ENCODE assay signal across 15 cellular contexts in genomic region chr2:150076281-150076680, GRCh38.
DNase-seq lines count a peak whose midpoint lies in the region; ATAC-seq and TF ChIP-seq lines count a peak whose summit lies in the region.
"Had no signal": no experiment of that assay in that cellular context is flagged by ENCODE, and none has a peak within 500 bp of the region (broad histone marks: within the 10 kb centered on the region; RNA-seq: fewer than 3 reads in every experiment).

No MANE protein-coding gene starts in this region.

- no peak overlapping the region for H2BK120ac ChIP-seq in neuronal stem cell (ENCODE audit: low read depth, low read length)

- no peak overlapping the region for H2BK5ac ChIP-seq in neuronal stem cell (ENCODE audit: low read length)

- H3K4me3 ChIP-seq in neuronal stem cell (ENCODE audit: low read length in 2 of 2): no peak overlapping the region
- no peak overlapping the region for H3K4me3 ChIP-seq in prostate gland
- H3K4me3 ChIP-seq: BLaER1 treated with 17β-estradiol and CSF1 and Interleukin-3, amounts not matched to agents 10 nM and 100 nM; K562 had no signal

- peak overlapping the region; percentile 25 for H2AFZ ChIP-seq in neuronal stem cell (ENCODE audit: low read length)

- no peak overlapping the region for H3K18ac ChIP-seq in neuronal stem cell (ENCODE audit: low read length)

- H3K4me2 ChIP-seq in neuronal stem cell (ENCODE audit: insufficient read depth, low read length, poor library complexity, severe bottlenecking): no peak overlapping the region
- H3K4me2 ChIP-seq: BLaER1 treated with 17β-estradiol and CSF1 and Interleukin-3, amounts not matched to agents 10 nM and 100 nM had no signal

- intact Hi-C loops in prostate gland (cut with DNase I): no loop called here

- no peak overlapping the region for H4K8ac ChIP-seq in neuronal stem cell (ENCODE audit: low read depth, low read length)

- no CpG with 5 or more reads among the region's 1 CpG for WGBS in neuronal stem cell (ENCODE audit: extremely low coverage in 2 of 2, insufficient read length in 2 of 2, insufficient replicate concordance in 1 of 2), 2 donors
- 81% methylated on average over 1 of the region's 1 CpG for WGBS in prostate gland

- H2BK15ac ChIP-seq in neuronal stem cell (ENCODE audit: low read length): no peak overlapping the region

- H3K4me1 ChIP-seq in neuronal stem cell (ENCODE audit: control insufficient read depth in 2 of 2, insufficient read depth in 1 of 2, low read depth in 1 of 2, low read length in 2 of 2) (no peaks in the 10 kb centered on the region), prostate gland (replicated peaks) (no peaks in the 10 kb centered on the region)

- H3K27ac ChIP-seq in epithelial cell of prostate (peak overlapping the region; percentile 88), neuronal stem cell (replicated peaks; ENCODE audit: low read length) (no peak overlapping the region), prostate gland (no peak overlapping the region)
- H3K27ac ChIP-seq: BLaER1 treated with 17β-estradiol and CSF1 and Interleukin-3, amounts not matched to agents 10 nM and 100 nM had no signal

- H4K91ac ChIP-seq in neuronal stem cell (ENCODE audit: low read depth, low read length, poor library complexity): no peak overlapping the region

- TF ChIP-seq CTCF in prostate gland (IDR thresholded peaks at IDR 0.05): no peak

- H3K36me3 ChIP-seq in neuronal stem cell (replicated peaks in 1 of 2; ENCODE audit: control insufficient read depth in 2 of 2, insufficient read depth in 2 of 2, low read length in 2 of 2) (no peaks in the 10 kb centered on the region), prostate gland (no peaks in the 10 kb centered on the region)
- H3K36me3 ChIP-seq: BLaER1 treated with 17β-estradiol and CSF1 and Interleukin-3, amounts not matched to agents 10 nM and 100 nM had no signal

- H3K9me3 ChIP-seq in neuronal stem cell (replicated peaks in 1 of 2; ENCODE audit: control insufficient read depth in 2 of 2, insufficient read depth in 1 of 2, low read depth in 1 of 2, low read length in 2 of 2) (no peaks in the 10 kb centered on the region), prostate gland (no peaks in the 10 kb centered on the region)
- H3K9me3 ChIP-seq: BLaER1 treated with 17β-estradiol and CSF1 and Interleukin-3, amounts not matched to agents 10 nM and 100 nM had no signal

- no peaks in the 10 kb centered on the region for H3K27me3 ChIP-seq in neuronal stem cell (ENCODE audit: control insufficient read depth in 3 of 3, insufficient read depth in 3 of 3, low read depth in 1 of 3, low read length in 3 of 3)
- H3K27me3 ChIP-seq in prostate gland (replicated peaks; ENCODE audit: insufficient read depth): no peaks in the 10 kb centered on the region
- H3K27me3 ChIP-seq: BLaER1 treated with 17β-estradiol and CSF1 and Interleukin-3, amounts not matched to agents 10 nM and 100 nM had no signal

- TF ChIP-seq POLR2A in prostate gland (IDR thresholded peaks at IDR 0.05): no peak

- no peak overlapping the region for H2AK5ac ChIP-seq in neuronal stem cell (ENCODE audit: low read depth, low read length)

- no peaks in the 10 kb centered on the region for H3K79me1 ChIP-seq in neuronal stem cell (ENCODE audit: low read depth, low read length)

- H3K14ac ChIP-seq in neuronal stem cell (ENCODE audit: low read length): no peak overlapping the region

- no peak overlapping the region for H3K23ac ChIP-seq in neuronal stem cell (ENCODE audit: low read depth, low read length, poor library complexity)

- H3K4ac ChIP-seq in neuronal stem cell (ENCODE audit: low read length): no peak overlapping the region

- DNase-seq in ELR (ENCODE audit: low read depth) (peak; percentile 89), RKO (ENCODE audit: low spot score) (peak; percentile 32), epithelial cell of prostate (ENCODE audit: low read depth, low spot score) (peak; percentile 72), neuronal stem cell (ENCODE audit: low spot score) (no peak), prostate gland (ENCODE audit: low spot score) (no peak)
- no peak for DNase-seq in activated CD4-positive, alpha-beta T cell treated with anti-CD3 and anti-CD28 coated beads, Interleukin-2, amount 50 U/mL, for 1 hour
- DNase-seq: activated CD8-positive, alpha-beta memory T cell treated with anti-CD3 and anti-CD28 coated beads, Interleukin-2, amount 50 U/mL, for 48 hours; DMS79 treated with DMSO at 0.1 percent for 48 hours; NCI-H1417; stimulated activated CD4-positive, alpha-beta T cell treated with anti-CD3 and anti-CD28 coated beads, Interleukin-2, amount 100 ng/mL, for 24 hours; T-cell had no signal

- H3K9ac ChIP-seq in neuronal stem cell (ENCODE audit: low read depth, low read length, poor library complexity): no peak overlapping the region
- H3K9ac ChIP-seq: BLaER1 treated with 17β-estradiol and CSF1 and Interleukin-3, amounts not matched to agents 10 nM and 100 nM had no signal

- ATAC-seq in HG03354 (IDR thresholded peaks at IDR 0.05; ENCODE audit: poor library complexity, severe bottlenecking, unreplicated experiment): no peak
- no peak for ATAC-seq in HG02981 (IDR thresholded peaks at IDR 0.05; ENCODE audit: unreplicated experiment)
- ATAC-seq: K562, T-cell had no signal

- no peak overlapping the region for H2BK12ac ChIP-seq in neuronal stem cell (ENCODE audit: low read length)

Comparison
In these comparisons a context has a peak if more than half of its experiments do, and no peak if none do; other contexts are left out.
1. DNase-seq: peak in ELR (single experiment), RKO (single experiment) and epithelial cell of prostate (single experiment); none in neuronal stem cell (single experiment), prostate gland (single experiment) and activated CD4-positive, alpha-beta T cell treated with anti-CD3 and anti-CD28 coated beads, Interleukin-2, amount 50 U/mL, for 1 hour (single experiment).